Comparison of ENCODE assay signal across 3 cellular contexts in genomic region chr21:33783580-33783979, GRCh38.
A peak's percentile ranks its signal among the peaks of the same experiment; 100 is the strongest.
TF ChIP-seq lines count a peak whose summit lies in the region.

No MANE protein-coding gene starts in this region.

TF ChIP-seq in liver, 16 proteins besides CTCF, POLR2A, EP300 and RAD21:
- TF ChIP-seq JUND (IDR thresholded peaks at IDR 0.05) (no peak), RXRA (IDR thresholded peaks at IDR 0.05) (no peak), SP1 (IDR thresholded peaks at IDR 0.05) (peak; percentile 1)

TF ChIP-seq in HepG2, 621 proteins besides CTCF, POLR2A, EP300 and RAD21:
- TF ChIP-seq PRMT3 (CRISPR knock-in tag; IDR thresholded peaks at IDR 0.05; ENCODE audit: borderline replicate concordance, low read depth): no peak
- TF ChIP-seq SOX5 (CRISPR knock-in tag; IDR thresholded peaks at IDR 0.05; ENCODE audit: borderline replicate concordance): no peak
- TF ChIP-seq NCOA5 (CRISPR knock-in tag; IDR thresholded peaks at IDR 0.05): no peak
- no peak for TF ChIP-seq ZNF619 (CRISPR knock-in tag; IDR thresholded peaks at IDR 0.05)
- TF ChIP-seq MLX (CRISPR knock-in tag; IDR thresholded peaks at IDR 0.05): no peak
- no peak for TF ChIP-seq MYNN (CRISPR knock-in tag; IDR thresholded peaks at IDR 0.05; ENCODE audit: low read depth)
- TF ChIP-seq ZNF318 (CRISPR knock-in tag; IDR thresholded peaks at IDR 0.05): no peak
- no peak for TF ChIP-seq SOX6 (IDR thresholded peaks at IDR 0.05)
- no peak for TF ChIP-seq SOX6 (CRISPR knock-in tag; IDR thresholded peaks at IDR 0.05)
- TF ChIP-seq MTF1 (CRISPR knock-in tag; IDR thresholded peaks at IDR 0.05): no peak
- TF ChIP-seq MAX (IDR thresholded peaks at IDR 0.05): no peak
- no peak for TF ChIP-seq ZBTB7A (CRISPR knock-in tag; IDR thresholded peaks at IDR 0.05)
- TF ChIP-seq ZNF34 (CRISPR knock-in tag; IDR thresholded peaks at IDR 0.05; ENCODE audit: borderline replicate concordance): no peak

TF ChIP-seq in endothelial cell of umbilical vein, 7 proteins besides CTCF, POLR2A, EP300 and RAD21:
- TF ChIP-seq JUN (IDR thresholded peaks at IDR 0.05; ENCODE audit: borderline replicate concordance, insufficient read depth, insufficient read length, low read depth) (no peak), MAX (IDR thresholded peaks at IDR 0.05; ENCODE audit: insufficient read depth, insufficient read length) (no peak), GATA2 (IDR thresholded peaks at IDR 0.05; ENCODE audit: insufficient read depth, insufficient read length, low read depth, low read length) (no peak), POLR2AphosphoS5 (IDR thresholded peaks at IDR 0.05; ENCODE audit: insufficient read depth, low read depth, low read length) (no peak), MYC (IDR thresholded peaks at IDR 0.05; ENCODE audit: low read depth, low read length) (no peak), FOS (IDR thresholded peaks at IDR 0.05; ENCODE audit: borderline replicate concordance, insufficient read depth, low read length) (no peak), EZH2 (IDR thresholded peaks at IDR 0.05; ENCODE audit: borderline replicate concordance, low read depth, low read length, severe bottlenecking) (no peak)
TF ChIP-seq in endothelial cell of umbilical vein: peak in this region for 0.
